ENCODE assay signal across 1 cellular context in the genomic region with DNA sequence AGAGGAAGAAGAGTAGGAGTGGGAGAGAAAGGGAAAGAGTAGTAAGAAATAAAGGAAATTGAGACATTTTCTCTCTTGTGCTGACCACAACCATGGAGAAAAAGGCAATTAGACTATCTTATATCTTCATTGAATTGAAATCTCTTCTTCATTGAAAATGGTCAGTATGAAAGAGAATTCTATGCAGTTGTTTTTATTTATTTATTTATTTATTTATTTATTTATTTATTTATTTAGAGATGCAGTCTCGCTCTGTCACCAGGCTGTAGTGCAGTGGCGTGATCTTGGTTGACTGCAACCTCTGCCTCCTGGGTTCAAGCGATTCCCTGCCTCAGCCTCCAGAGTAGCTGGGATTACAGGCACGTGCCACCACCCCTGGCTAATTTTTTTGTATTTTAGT.
TF ChIP-seq lines count a peak whose summit lies in the region.

No MANE protein-coding gene starts in this region.

TF ChIP-seq in HEK293, 187 proteins besides CTCF, POLR2A, EP300 and RAD21 (continued from another document):
- TF ChIP-seq, protein P1, sequence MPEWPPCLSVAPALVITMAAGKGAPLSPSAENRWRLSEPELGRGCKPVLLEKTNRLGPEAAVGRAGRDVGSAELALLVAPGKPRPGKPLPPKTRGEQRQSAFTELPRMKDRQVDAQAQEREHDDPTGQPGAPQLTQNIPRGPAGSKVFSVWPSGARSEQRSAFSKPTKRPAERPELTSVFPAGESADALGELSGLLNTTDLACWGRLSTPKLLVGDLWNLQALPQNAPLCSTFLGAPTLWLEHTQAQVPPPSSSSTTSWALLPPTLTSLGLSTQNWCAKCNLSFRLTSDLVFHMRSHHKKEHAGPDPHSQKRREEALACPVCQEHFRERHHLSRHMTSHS (tag by site-specific recombination; IDR thresholded peaks at IDR 0.05), result no peak
- TF ChIP-seq ZBTB21 (tag by site-specific recombination; IDR thresholded peaks at IDR 0.05), result no peak
- TF ChIP-seq, protein P2, sequence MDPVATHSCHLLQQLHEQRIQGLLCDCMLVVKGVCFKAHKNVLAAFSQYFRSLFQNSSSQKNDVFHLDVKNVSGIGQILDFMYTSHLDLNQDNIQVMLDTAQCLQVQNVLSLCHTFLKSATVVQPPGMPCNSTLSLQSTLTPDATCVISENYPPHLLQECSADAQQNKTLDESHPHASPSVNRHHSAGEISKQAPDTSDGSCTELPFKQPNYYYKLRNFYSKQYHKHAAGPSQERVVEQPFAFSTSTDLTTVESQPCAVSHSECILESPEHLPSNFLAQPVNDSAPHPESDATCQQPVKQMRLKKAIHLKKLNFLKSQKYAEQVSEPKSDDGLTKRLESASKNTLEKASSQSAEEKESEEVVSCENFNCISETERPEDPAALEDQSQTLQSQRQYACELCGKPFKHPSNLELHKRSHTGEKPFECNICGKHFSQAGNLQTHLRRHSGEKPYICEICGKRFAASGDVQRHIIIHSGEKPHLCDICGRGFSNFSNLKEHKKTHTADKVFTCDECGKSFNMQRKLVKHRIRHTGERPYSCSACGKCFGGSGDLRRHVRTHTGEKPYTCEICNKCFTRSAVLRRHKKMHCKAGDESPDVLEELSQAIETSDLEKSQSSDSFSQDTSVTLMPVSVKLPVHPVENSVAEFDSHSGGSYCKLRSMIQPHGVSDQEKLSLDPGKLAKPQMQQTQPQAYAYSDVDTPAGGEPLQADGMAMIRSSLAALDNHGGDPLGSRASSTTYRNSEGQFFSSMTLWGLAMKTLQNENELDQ (tag by site-specific recombination; IDR thresholded peaks at IDR 0.05; ENCODE audit: low read depth), result no peak
- peak; percentile 45 for TF ChIP-seq ZNF654 (tag by site-specific recombination; IDR thresholded peaks at IDR 0.05; ENCODE audit: low read depth)
- no peak for TF ChIP-seq ZNF473 (tag by site-specific recombination; IDR thresholded peaks at IDR 0.05)
- TF ChIP-seq ZNF16 (tag by site-specific recombination; IDR thresholded peaks at IDR 0.05; ENCODE audit: low read depth), result no peak
- TF ChIP-seq ZNF19 (tag by site-specific recombination; IDR thresholded peaks at IDR 0.05; ENCODE audit: low read depth), result 0 out of 2 replicates have a peak, but pooled peaks have one; percentile 28
- TF ChIP-seq, protein P3, sequence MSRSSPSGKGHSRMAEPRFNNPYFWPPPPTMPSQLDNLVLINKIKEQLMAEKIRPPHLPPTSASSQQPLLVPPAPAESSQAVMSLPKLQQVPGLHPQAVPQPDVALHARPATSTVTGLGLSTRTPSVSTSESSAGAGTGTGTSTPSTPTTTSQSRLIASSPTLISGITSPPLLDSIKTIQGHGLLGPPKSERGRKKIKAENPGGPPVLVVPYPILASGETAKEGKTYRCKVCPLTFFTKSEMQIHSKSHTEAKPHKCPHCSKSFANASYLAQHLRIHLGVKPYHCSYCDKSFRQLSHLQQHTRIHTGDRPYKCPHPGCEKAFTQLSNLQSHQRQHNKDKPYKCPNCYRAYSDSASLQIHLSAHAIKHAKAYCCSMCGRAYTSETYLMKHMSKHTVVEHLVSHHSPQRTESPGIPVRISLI (tag by site-specific recombination; IDR thresholded peaks at IDR 0.05), result no peak
- no peak for TF ChIP-seq ZNF670 (tag by site-specific recombination; IDR thresholded peaks at IDR 0.05; ENCODE audit: low read depth)
- TF ChIP-seq ZNF76 (tag by site-specific recombination; IDR thresholded peaks at IDR 0.05; ENCODE audit: borderline replicate concordance, low read depth), result no peak
- peak; percentile 59; the same call in 1 of the 2 replicates for TF ChIP-seq ZNF404 (tag by site-specific recombination; IDR thresholded peaks at IDR 0.05)
- TF ChIP-seq, protein P4, sequence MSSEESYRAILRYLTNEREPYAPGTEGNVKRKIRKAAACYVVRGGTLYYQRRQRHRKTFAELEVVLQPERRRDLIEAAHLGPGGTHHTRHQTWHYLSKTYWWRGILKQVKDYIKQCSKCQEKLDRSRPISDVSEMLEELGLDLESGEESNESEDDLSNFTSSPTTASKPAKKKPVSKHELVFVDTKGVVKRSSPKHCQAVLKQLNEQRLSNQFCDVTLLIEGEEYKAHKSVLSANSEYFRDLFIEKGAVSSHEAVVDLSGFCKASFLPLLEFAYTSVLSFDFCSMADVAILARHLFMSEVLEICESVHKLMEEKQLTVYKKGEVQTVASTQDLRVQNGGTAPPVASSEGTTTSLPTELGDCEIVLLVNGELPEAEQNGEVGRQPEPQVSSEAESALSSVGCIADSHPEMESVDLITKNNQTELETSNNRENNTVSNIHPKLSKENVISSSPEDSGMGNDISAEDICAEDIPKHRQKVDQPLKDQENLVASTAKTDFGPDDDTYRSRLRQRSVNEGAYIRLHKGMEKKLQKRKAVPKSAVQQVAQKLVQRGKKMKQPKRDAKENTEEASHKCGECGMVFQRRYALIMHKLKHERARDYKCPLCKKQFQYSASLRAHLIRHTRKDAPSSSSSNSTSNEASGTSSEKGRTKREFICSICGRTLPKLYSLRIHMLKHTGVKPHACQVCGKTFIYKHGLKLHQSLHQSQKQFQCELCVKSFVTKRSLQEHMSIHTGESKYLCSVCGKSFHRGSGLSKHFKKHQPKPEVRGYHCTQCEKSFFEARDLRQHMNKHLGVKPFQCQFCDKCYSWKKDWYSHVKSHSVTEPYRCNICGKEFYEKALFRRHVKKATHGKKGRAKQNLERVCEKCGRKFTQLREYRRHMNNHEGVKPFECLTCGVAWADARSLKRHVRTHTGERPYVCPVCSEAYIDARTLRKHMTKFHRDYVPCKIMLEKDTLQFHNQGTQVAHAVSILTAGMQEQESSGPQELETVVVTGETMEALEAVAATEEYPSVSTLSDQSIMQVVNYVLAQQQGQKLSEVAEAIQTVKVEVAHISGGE (tag by site-specific recombination; conservative IDR thresholded peaks at IDR 0.05; ENCODE audit: low read depth), result peak; percentile 75
- peak; percentile 66 for TF ChIP-seq ZXDB (tag by site-specific recombination; IDR thresholded peaks at IDR 0.05)
- TF ChIP-seq ZNF701 (tag by site-specific recombination; IDR thresholded peaks at IDR 0.05), result no peak
- TF ChIP-seq, protein P5, sequence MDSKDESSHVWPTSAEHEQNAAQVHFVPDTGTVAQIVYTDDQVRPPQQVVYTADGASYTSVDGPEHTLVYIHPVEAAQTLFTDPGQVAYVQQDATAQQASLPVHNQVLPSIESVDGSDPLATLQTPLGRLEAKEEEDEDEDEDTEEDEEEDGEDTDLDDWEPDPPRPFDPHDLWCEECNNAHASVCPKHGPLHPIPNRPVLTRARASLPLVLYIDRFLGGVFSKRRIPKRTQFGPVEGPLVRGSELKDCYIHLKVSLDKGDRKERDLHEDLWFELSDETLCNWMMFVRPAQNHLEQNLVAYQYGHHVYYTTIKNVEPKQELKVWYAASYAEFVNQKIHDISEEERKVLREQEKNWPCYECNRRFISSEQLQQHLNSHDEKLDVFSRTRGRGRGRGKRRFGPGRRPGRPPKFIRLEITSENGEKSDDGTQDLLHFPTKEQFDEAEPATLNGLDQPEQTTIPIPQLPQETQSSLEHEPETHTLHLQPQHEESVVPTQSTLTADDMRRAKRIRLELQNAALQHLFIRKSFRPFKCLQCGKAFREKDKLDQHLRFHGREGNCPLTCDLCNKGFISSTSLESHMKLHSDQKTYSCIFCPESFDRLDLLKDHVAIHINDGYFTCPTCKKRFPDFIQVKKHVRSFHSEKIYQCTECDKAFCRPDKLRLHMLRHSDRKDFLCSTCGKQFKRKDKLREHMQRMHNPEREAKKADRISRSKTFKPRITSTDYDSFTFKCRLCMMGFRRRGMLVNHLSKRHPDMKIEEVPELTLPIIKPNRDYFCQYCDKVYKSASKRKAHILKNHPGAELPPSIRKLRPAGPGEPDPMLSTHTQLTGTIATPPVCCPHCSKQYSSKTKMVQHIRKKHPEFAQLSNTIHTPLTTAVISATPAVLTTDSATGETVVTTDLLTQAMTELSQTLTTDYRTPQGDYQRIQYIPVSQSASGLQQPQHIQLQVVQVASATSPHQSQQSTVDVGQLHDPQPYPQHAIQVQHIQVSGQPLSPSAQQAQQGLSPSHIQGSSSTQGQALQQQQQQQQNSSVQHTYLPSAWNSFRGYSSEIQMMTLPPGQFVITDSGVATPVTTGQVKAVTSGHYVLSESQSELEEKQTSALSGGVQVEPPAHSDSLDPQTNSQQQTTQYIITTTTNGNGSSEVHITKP (tag by site-specific recombination; IDR thresholded peaks at IDR 0.05), result no peak
- TF ChIP-seq SCRT1 (tag by site-specific recombination; IDR thresholded peaks at IDR 0.05; ENCODE audit: borderline replicate concordance), result no peak
- peak; percentile 66 for TF ChIP-seq ZNF510 (tag by site-specific recombination; IDR thresholded peaks at IDR 0.05; ENCODE audit: insufficient replicate concordance)
- TF ChIP-seq BCL11B (tag by site-specific recombination; IDR thresholded peaks at IDR 0.05; ENCODE audit: low read depth), result no peak
- no peak for TF ChIP-seq ZBTB7A (tag by site-specific recombination; IDR thresholded peaks at IDR 0.05; ENCODE audit: low read depth)
- peak; percentile 43; the same call in 1 of the 2 replicates for TF ChIP-seq ZNF140 (tag by site-specific recombination; IDR thresholded peaks at IDR 0.05)
- peak; percentile 87 for TF ChIP-seq ZNF426 (tag by site-specific recombination; IDR thresholded peaks at IDR 0.05)
- TF ChIP-seq ZNF664 (tag by site-specific recombination; IDR thresholded peaks at IDR 0.05), result peak; percentile 53; the same call in 1 of the 2 replicates
- peak; percentile 65; the same call in 1 of the 2 replicates for TF ChIP-seq ZNF354C (tag by site-specific recombination; IDR thresholded peaks at IDR 0.05; ENCODE audit: borderline replicate concordance, low read depth)
- no peak for TF ChIP-seq ZNF677 (tag by site-specific recombination; IDR thresholded peaks at IDR 0.05)
- 0 out of 2 replicates have a peak, but pooled peaks have one; percentile 63 for TF ChIP-seq ZNF138 (tag by site-specific recombination; IDR thresholded peaks at IDR 0.05; ENCODE audit: borderline replicate concordance)
- TF ChIP-seq, protein P6, sequence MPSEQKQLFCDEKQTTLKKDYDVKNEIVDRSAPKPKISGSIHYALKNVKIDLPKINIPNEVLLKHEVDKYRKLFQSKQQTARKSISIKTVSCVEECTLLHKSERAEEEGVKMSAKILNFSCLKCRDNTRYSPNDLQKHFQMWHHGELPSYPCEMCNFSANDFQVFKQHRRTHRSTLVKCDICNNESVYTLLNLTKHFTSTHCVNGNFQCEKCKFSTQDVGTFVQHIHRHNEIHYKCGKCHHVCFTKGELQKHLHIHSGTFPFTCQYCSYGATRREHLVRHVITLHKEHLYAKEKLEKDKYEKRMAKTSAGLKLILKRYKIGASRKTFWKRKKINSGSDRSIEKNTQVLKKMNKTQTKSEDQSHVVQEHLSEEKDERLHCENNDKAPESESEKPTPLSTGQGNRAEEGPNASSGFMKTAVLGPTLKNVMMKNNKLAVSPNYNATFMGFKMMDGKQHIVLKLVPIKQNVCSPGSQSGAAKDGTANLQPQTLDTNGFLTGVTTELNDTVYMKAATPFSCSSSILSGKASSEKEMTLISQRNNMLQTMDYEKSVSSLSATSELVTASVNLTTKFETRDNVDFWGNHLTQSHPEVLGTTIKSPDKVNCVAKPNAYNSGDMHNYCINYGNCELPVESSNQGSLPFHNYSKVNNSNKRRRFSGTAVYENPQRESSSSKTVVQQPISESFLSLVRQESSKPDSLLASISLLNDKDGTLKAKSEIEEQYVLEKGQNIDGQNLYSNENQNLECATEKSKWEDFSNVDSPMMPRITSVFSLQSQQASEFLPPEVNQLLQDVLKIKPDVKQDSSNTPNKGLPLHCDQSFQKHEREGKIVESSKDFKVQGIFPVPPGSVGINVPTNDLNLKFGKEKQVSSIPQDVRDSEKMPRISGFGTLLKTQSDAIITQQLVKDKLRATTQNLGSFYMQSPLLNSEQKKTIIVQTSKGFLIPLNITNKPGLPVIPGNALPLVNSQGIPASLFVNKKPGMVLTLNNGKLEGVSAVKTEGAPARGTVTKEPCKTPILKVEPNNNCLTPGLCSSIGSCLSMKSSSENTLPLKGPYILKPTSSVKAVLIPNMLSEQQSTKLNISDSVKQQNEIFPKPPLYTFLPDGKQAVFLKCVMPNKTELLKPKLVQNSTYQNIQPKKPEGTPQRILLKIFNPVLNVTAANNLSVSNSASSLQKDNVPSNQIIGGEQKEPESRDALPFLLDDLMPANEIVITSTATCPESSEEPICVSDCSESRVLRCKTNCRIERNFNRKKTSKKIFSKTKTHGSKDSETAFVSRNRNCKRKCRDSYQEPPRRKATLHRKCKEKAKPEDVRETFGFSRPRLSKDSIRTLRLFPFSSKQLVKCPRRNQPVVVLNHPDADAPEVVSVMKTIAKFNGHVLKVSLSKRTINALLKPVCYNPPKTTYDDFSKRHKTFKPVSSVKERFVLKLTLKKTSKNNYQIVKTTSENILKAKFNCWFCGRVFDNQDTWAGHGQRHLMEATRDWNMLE (tag by site-specific recombination; conservative IDR thresholded peaks at IDR 0.05; ENCODE audit: low read depth), result peak; percentile 87
- no peak for TF ChIP-seq ZNF768 (tag by site-specific recombination; IDR thresholded peaks at IDR 0.05)
- TF ChIP-seq ZNF585B (tag by site-specific recombination; IDR thresholded peaks at IDR 0.05), result no peak
